ENCODE assay signal across 15 cellular contexts in genomic region chr11:114478768-114479167, GRCh38. TPM values are rescaled to one million over a fixed set of nuclear protein-coding genes. Genes with fewer than 3 reads are reported as not detected.
A peak's percentile ranks its signal among the peaks of the same experiment; 100 is the strongest.
DNase-seq lines count a peak whose midpoint lies in the region; ATAC-seq, FAIRE-seq and TF ChIP-seq lines count a peak whose summit lies in the region.
"Had no signal": no experiment of that assay in that cellular context is flagged by ENCODE, and none has a peak within 500 bp of the region (broad histone marks: within the 10 kb centered on the region; RNA-seq: fewer than 3 reads in every experiment).

No MANE protein-coding gene starts in this region.

- H3K4me3 ChIP-seq in K562 (no peak overlapping the region), iPS-18a (ENCODE audit: low read length) (peak overlapping the region; percentile 54), spleen (no peak overlapping the region)
- H3K4me3 ChIP-seq: GM12878, stomach had no signal

- no peaks in the 10 kb centered on the region for H3K79me2 ChIP-seq in K562 (ENCODE audit: control insufficient read depth, insufficient read depth, low read length)

- POLR2A ChIA-PET in K562 (lab: Yijun Ruan, JAX), result no interaction called here

- H3K9me1 ChIP-seq in K562 (ENCODE audit: control insufficient read depth, insufficient read depth, low read length), result no peaks in the 10 kb centered on the region

- no peak overlapping the region for H2AFZ ChIP-seq in K562 (ENCODE audit: low read depth, low read length)

- peak; percentile 9 to 41; a peak in 2 of 4 replicates for TF ChIP-seq RAD21 in K562 (CRISPR knock-in tag; conservative IDR thresholded peaks at IDR 0.05 in 1 of 2, IDR thresholded peaks at IDR 0.05 in 1 of 2)

- TF ChIP-seq POLR2A in K562 (conservative IDR thresholded peaks at IDR 0.05), result no peak
- TF ChIP-seq POLR2A in spleen (IDR thresholded peaks at IDR 0.05), result no peak

- no peaks in the 10 kb centered on the region for H3K4me1 ChIP-seq in K562 (replicated peaks in 1 of 2; ENCODE audit: control insufficient read depth in 2 of 2, insufficient read depth in 2 of 2, low read length in 2 of 2)
- peaks cover 62% of the 10 kb centered on the region for H3K4me1 ChIP-seq in iPS-18a (ENCODE audit: control insufficient read depth, low read depth, low read length)
- H3K4me1 ChIP-seq in spleen, result peaks cover 0 to 7% (median 0%) of the 10 kb centered on the region in 6 donors

- no peak overlapping the region for H3K9ac ChIP-seq in K562 (ENCODE audit: insufficient read depth in 1 of 2, low read depth in 2 of 2, low read length in 2 of 2)
- H3K9ac ChIP-seq in iPS-18a (ENCODE audit: low read length), result peak overlapping the region; percentile 33

- H3K27me3 ChIP-seq in K562 (ENCODE audit: control insufficient read depth in 2 of 2, insufficient read depth in 2 of 2, low read length in 2 of 2), result no peaks in the 10 kb centered on the region; a peak in 1 of 5 replicates
- no peaks in the 10 kb centered on the region for H3K27me3 ChIP-seq in iPS-18a (ENCODE audit: control insufficient read depth, insufficient read depth, low read length)
- no peaks in the 10 kb centered on the region for H3K27me3 ChIP-seq in spleen (replicated peaks in 1 of 7)
- H3K27me3 ChIP-seq: stomach had no signal

- TF ChIP-seq CTCF in LNCAP (IDR thresholded peaks at IDR 0.05), result peak; percentile 34; the same call in 1 of the 2 replicates
- peak in 1 of 3 experiments; percentile 34; a peak in 2 of 6 replicates for TF ChIP-seq CTCF in K562 (IDR thresholded peaks at IDR 0.05 in 2 of 3, conservative IDR thresholded peaks at IDR 0.05 in 1 of 3; ENCODE audit: insufficient read depth in 2 of 3, low read depth in 1 of 3, low read length in 3 of 3)
- no peak for TF ChIP-seq CTCF in omental fat pad (IDR thresholded peaks at IDR 0.05)
- no peak for TF ChIP-seq CTCF in spleen (IDR thresholded peaks at IDR 0.05 in 8 of 11, conservative IDR thresholded peaks at IDR 0.05 in 3 of 11)

- intact Hi-C loops in K562 (cut with micrococcal nuclease), result loop anchor here (2.0 kb wide), 1 partner anchor 138 kb away; no protein-coding TSS in a partner anchor
- intact Hi-C loops in spleen (cut with DNase I; ENCODE audit: low total_unique reads), result no loop called here

- no peaks in the 10 kb centered on the region for H4K20me1 ChIP-seq in K562 (replicated peaks; ENCODE audit: control insufficient read depth, insufficient read depth, low read length)

- H3K9me3 ChIP-seq in K562 (replicated peaks; ENCODE audit: control insufficient read depth, insufficient read depth, low read depth, low read length) (no peaks in the 10 kb centered on the region; the same call in 1 of the 2 replicates), iPS-18a (ENCODE audit: control insufficient read depth, low read depth, low read length) (no peaks in the 10 kb centered on the region), spleen (no peaks in the 10 kb centered on the region)
- H3K9me3 ChIP-seq: stomach had no signal

- H3K27ac ChIP-seq in K562 (ENCODE audit: extremely low read depth, low read depth, low read length) (no peak overlapping the region), iPS-18a (ENCODE audit: low read length) (peak overlapping the region; percentile 28), spleen (no peak overlapping the region)
- H3K27ac ChIP-seq: stomach had no signal

- ATAC-seq in K562, result peak; percentile 55; the same call in 2 of the 3 replicates
- no peak for ATAC-seq in omental fat pad (ENCODE audit: low FRiP score)
- ATAC-seq in GM18867 (IDR thresholded peaks at IDR 0.05; ENCODE audit: unreplicated experiment), result no peak
- ATAC-seq: GM12878 had no signal

- DNase-seq in EH (ENCODE audit: low read depth), result peak; percentile 29
- peak in 1 of 4 experiments; percentile 7 for DNase-seq in K562 (ENCODE audit: extremely low read depth in 1 of 4, low spot score in 3 of 4)
- DNase-seq in omental fat pad (ENCODE audit: low spot score), result no peak
- no peak for DNase-seq in spleen
- no peak for DNase-seq in NCI-H1436 (lab: John Stamatoyannopoulos, UW)
- DNase-seq: activated CD4-positive, alpha-beta memory T cell treated with anti-CD3 and anti-CD28 coated beads, Interleukin-2, amount 10 ng/mL, durations not matched to agents 7 days and 5 days; activated naive CD4-positive, alpha-beta T cell; central memory CD4-positive, alpha-beta T cell; DMS153; stomach; T-helper 9 cell had no signal

- in situ Hi-C loops in K562 (cut with MboI), result no loop called here

- H3K36me3 ChIP-seq in K562 (ENCODE audit: control insufficient read depth, insufficient read depth, low read length), result no peaks in the 10 kb centered on the region
- H3K36me3 ChIP-seq in iPS-18a (ENCODE audit: control insufficient read depth, low read depth, low read length), result no peaks in the 10 kb centered on the region
- H3K36me3 ChIP-seq in spleen, result no peaks in the 10 kb centered on the region
- H3K36me3 ChIP-seq: stomach had no signal

- FAIRE-seq in K562 (lab: Jason Lieb, UNC), result no peak
- FAIRE-seq: GM12878 had no signal

- 21% methylated on average over 4 of the region's 4 CpGs for WGBS in K562 (ENCODE audit: insufficient coverage, low coverage, missing lambda C conversion rate)
- 68 to 84% (median 81%) methylated on average over 4 of the region's 4 CpGs for whole genome bisulfite sequencing in spleen, 5 donors

- H3K4me2 ChIP-seq in K562 (ENCODE audit: insufficient read depth, low read length), result no peak overlapping the region

- TF ChIP-seq EP300 in K562 (IDR thresholded peaks at IDR 0.05; ENCODE audit: low read length), result no peak

- BruUV-seq in K562 (replicated peaks; lab: Mats Ljungman, UMichigan), result no TSS peak

- CTCF ChIA-PET in K562 (lab: Yijun Ruan, JAX; ENCODE audit: low intra/inter-chr PET ratio), result no interaction called here

TF ChIP-seq in K562, 482 proteins besides CTCF, POLR2A, EP300 and RAD21:
- no peak for TF ChIP-seq ZNF778 (CRISPR knock-in tag; IDR thresholded peaks at IDR 0.05)
- no peak for TF ChIP-seq NCOA1 (IDR thresholded peaks at IDR 0.05; ENCODE audit: low read depth)
- no peak for TF ChIP-seq CEBPG (CRISPR knock-in tag; IDR thresholded peaks at IDR 0.05)
- 0 out of 4 replicates have a peak, but pooled peaks of 1 of the 2 experiments have one; percentile 50 for TF ChIP-seq CEBPG (tag; conservative IDR thresholded peaks at IDR 0.05 in 1 of 2, IDR thresholded peaks at IDR 0.05 in 1 of 2)
- no peak for TF ChIP-seq ID3 (CRISPR knock-in tag; IDR thresholded peaks at IDR 0.05)
- TF ChIP-seq ID3 (tag; IDR thresholded peaks at IDR 0.05), result no peak
- TF ChIP-seq HDAC8 (tag; IDR thresholded peaks at IDR 0.05), result no peak
- peak; percentile 42; the same call in 1 of the 2 replicates for TF ChIP-seq CEBPB (tag; IDR thresholded peaks at IDR 0.05)
- TF ChIP-seq NONO (IDR thresholded peaks at IDR 0.05; ENCODE audit: low read depth in 2 of 2, low read length in 1 of 2), result no peak

RNA-seq across cellular contexts. Expression of gene REXO2, which starts 39.5 kb away (rescaled TPM):
- total RNA-seq in K562 (2011; cell fraction: chromatin; rRNA removed; ENCODE audit: low replicate concordance), result 59.0 and 162 TPM in 2 replicates
- 39.7 and 55.5 TPM in 2 replicates for total RNA-seq in K562 (2011; cell fraction: nucleolus; rRNA removed)
- 103 and 134 TPM in 2 replicates for total RNA-seq in K562 (2011; cell fraction: nucleoplasm; rRNA removed)
- total RNA-seq in K562 (2014; rRNA removed), result 173 and 189 TPM in 2 replicates
- total RNA-seq in K562 (2014; rRNA removed; fragmentation: Illumina TruSeq; extraction: Trizol), result 204 and 225 TPM in 2 replicates
- 184 and 193 TPM in 2 replicates for total RNA-seq in K562 (2015; rRNA removed; fragmentation: Illumina TruSeq; extraction: Trizol)
- 144 and 145 TPM in 2 replicates for total RNA-seq in K562 (2021)
- 281 and 370 TPM in 2 replicates for polyA plus RNA-seq in K562 (2011; rRNA removed)
- polyA plus RNA-seq in K562 (2011; cell fraction: cytosol; rRNA removed), result 132 and 167 TPM in 2 replicates
- 148 and 204 TPM in 2 replicates for polyA plus RNA-seq in K562 (2011; cell fraction: nucleus; rRNA removed)
- polyA plus RNA-seq in K562 (2012), result 129 and 178 TPM in 2 replicates
- 179 and 230 TPM in 2 replicates for polyA plus RNA-seq in K562 (2014; fragmentation: Illumina TruSeq; extraction: Trizol)
- 100 to 1,000 TPM; 143 to 151 TPM for polyA plus RNA-seq in K562 (2014; fragmentation: Nextera tagmentation; extraction: Ambion mirVana)
- 262 and 285 TPM in 2 replicates for polyA plus RNA-seq in K562 (2014; rRNA removed)
- polyA minus RNA-seq in K562 (2011; rRNA and poly(A)+ RNA removed), result 89.4 and 92.6 TPM in 2 replicates
- 49.7 and 57.9 TPM in 2 replicates for polyA minus RNA-seq in K562 (2011; cell fraction: cytosol; rRNA and poly(A)+ RNA removed)
- polyA minus RNA-seq in K562 (2011; cell fraction: nucleus; rRNA and poly(A)+ RNA removed), result 53.0 and 98.5 TPM in 2 replicates
- total RNA-seq in omental fat pad, result 100 to 1,000 TPM in 3 of 4 donors, 10 to 100 TPM in 1; 87.3 to 154 (median 106) TPM
- 100 to 1,000 TPM in 2 of 7 donors, 10 to 100 TPM in 5; 57.3 to 118 (median 80.9) TPM for total RNA-seq in spleen
- 10 to 100 TPM; 46.4 to 70.8 (median 52.9) TPM for polyA plus RNA-seq in spleen
